21 cellular contexts compared by ENCODE assay signal in the genomic region with DNA sequence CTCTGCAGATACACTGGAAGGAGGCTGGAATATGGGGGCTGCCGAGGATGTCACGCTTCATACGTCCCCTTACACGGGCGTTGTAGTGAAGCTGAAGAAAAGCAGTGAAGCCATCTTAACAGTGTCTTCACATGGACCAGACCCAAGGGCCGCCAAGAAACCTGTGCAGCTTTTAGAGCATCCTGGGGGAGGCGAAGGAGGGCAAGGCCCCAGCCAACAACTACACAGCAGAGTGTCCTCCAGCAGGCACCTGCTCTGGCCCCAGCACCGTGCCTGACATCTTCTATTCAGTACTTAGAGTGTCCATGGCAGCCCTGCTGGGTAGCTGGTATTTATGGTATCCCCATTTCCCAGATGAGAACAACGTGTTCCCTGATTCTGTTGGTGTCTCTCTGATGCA.
"Had no signal": no experiment of that assay in that cellular context is flagged by ENCODE, and none has a peak within 500 bp of the region (broad histone marks: within the 10 kb centered on the region; RNA-seq: fewer than 3 reads in every experiment).

No MANE protein-coding gene starts in this region.

- DNase-seq: activated CD4-positive, alpha-beta T cell treated with anti-CD3 and anti-CD28 coated beads for 36 hours; activated CD4-positive, alpha-beta T cell treated with anti-CD3 and anti-CD28 coated beads, Interleukin-2, amount 50 U/mL, for 4 hours; activated CD4-positive, CD25-positive, alpha-beta regulatory T cell; activated gamma-delta T cell treated with Interleukin-2 at 50 U/mL for 16 hours; activated naive CD4-positive, alpha-beta T cell treated with anti-CD3 and anti-CD28 coated beads, Interleukin-2, amount 50 U/mL, for 16 hours; activated T-cell treated with anti-CD3 and anti-CD28 coated beads, Interleukin-2, amount 50 U/mL, for 4 hours; amniotic stem cell; brain microvascular endothelial cell; foreskin keratinocyte; left ventricle myocardium inferior; mesendoderm; natural killer cell; pancreas; psoas muscle; stimulated activated CD4-positive, alpha-beta T cell treated with anti-CD3 and anti-CD28 coated beads, Interleukin-2, amount 100 ng/mL, for 48 hours; trophoblast cell had no signal

- H3K36me3 ChIP-seq: brain microvascular endothelial cell, esophagus muscularis mucosa, heart left ventricle, left ventricle myocardium inferior, pancreas, thoracic aorta, vagina had no signal

- H3K9me3 ChIP-seq: pancreas, thoracic aorta, vagina had no signal

- ATAC-seq: activated CD4-positive, alpha-beta T cell treated with anti-CD3 and anti-CD28 coated beads for 36 hours; activated T-cell treated with anti-CD3 and anti-CD28 coated beads, Interleukin-2, amount 50 U/mL, for 4 hours; activated T-helper 17 cell treated with anti-CD3 and anti-CD28 coated beads, Interleukin-2, amount 50 U/mL, for 72 hours; foreskin keratinocyte; natural killer cell; pancreas; psoas muscle had no signal

- H3K27ac ChIP-seq: brain microvascular endothelial cell, esophagus muscularis mucosa, foreskin keratinocyte, left ventricle myocardium inferior, pancreas, psoas muscle, thoracic aorta, vagina had no signal
